Comparison of ENCODE assay signal across 1 cellular context in genomic region chr9:4297795-4298254, GRCh38.
TF ChIP-seq lines count a peak whose summit lies in the region.

No MANE protein-coding gene starts in this region.

TF ChIP-seq in HepG2, 621 proteins besides CTCF, POLR2A, EP300 and RAD21 (continued from another document and continues in another):
- TF ChIP-seq ZBTB21 (CRISPR knock-in tag; IDR thresholded peaks at IDR 0.05) (no peak), NR2F1 (CRISPR knock-in tag; IDR thresholded peaks at IDR 0.05) (no peak), MBD4 (IDR thresholded peaks at IDR 0.05; ENCODE audit: borderline replicate concordance, low read length) (no peak), SP2 (CRISPR knock-in tag; IDR thresholded peaks at IDR 0.05) (no peak), RFXANK (CRISPR knock-in tag; IDR thresholded peaks at IDR 0.05) (no peak), CHD2 (IDR thresholded peaks at IDR 0.05; ENCODE audit: low read depth, low read length) (no peak), SRSF4 (IDR thresholded peaks at IDR 0.05; ENCODE audit: low read depth, low read length, poor library complexity, severe bottlenecking) (no peak), CEBPG (CRISPR knock-in tag; IDR thresholded peaks at IDR 0.05) (peak; percentile 82), ZNF766 (CRISPR knock-in tag; IDR thresholded peaks at IDR 0.05; ENCODE audit: borderline replicate concordance) (no peak), ARNTL (CRISPR knock-in tag; IDR thresholded peaks at IDR 0.05) (no peak), HNF1B (CRISPR knock-in tag; IDR thresholded peaks at IDR 0.05) (no peak), MYPOP (CRISPR knock-in tag; IDR thresholded peaks at IDR 0.05) (peak; percentile 82; the same call in 1 of the 2 replicates), PRDM10 (CRISPR knock-in tag; IDR thresholded peaks at IDR 0.05; ENCODE audit: low read depth) (no peak), ZFAT (CRISPR knock-in tag; conservative IDR thresholded peaks at IDR 0.05) (no peak), EHMT2 (IDR thresholded peaks at IDR 0.05; ENCODE audit: borderline replicate concordance, low read depth, low read length) (no peak), ZFP90 (CRISPR knock-in tag; IDR thresholded peaks at IDR 0.05; ENCODE audit: borderline replicate concordance) (0 out of 2 replicates have a peak, but pooled peaks have one; percentile 9), SAFB2 (CRISPR knock-in tag; IDR thresholded peaks at IDR 0.05; ENCODE audit: borderline replicate concordance, low read depth) (no peak), FOXP4 (CRISPR knock-in tag; IDR thresholded peaks at IDR 0.05) (peak; percentile 27; the same call in 1 of the 2 replicates), ARID5B (CRISPR knock-in tag; IDR thresholded peaks at IDR 0.05) (0 out of 2 replicates have a peak, but pooled peaks have one; percentile 8), TOPORS (CRISPR knock-in tag; IDR thresholded peaks at IDR 0.05) (no peak), KLF13 (CRISPR knock-in tag; IDR thresholded peaks at IDR 0.05) (no peak), E2F5 (CRISPR knock-in tag; conservative IDR thresholded peaks at IDR 0.05) (no peak), MAZ (IDR thresholded peaks at IDR 0.05; ENCODE audit: borderline replicate concordance, low read depth, low read length) (no peak), MAZ (CRISPR knock-in tag; IDR thresholded peaks at IDR 0.05; ENCODE audit: low read depth) (peak; percentile 62; the same call in 1 of the 2 replicates), ZNF569 (CRISPR knock-in tag; IDR thresholded peaks at IDR 0.05; ENCODE audit: borderline replicate concordance) (no peak), TEAD2 (CRISPR knock-in tag; IDR thresholded peaks at IDR 0.05) (no peak), ZNF780A (CRISPR knock-in tag; IDR thresholded peaks at IDR 0.05) (no peak), ZNF34 (CRISPR knock-in tag; IDR thresholded peaks at IDR 0.05; ENCODE audit: borderline replicate concordance) (no peak), SRSF1 (optimal IDR thresholded peaks at IDR 0.05; ENCODE audit: low read depth, low read length) (no peak), ZNF777 (CRISPR knock-in tag; IDR thresholded peaks at IDR 0.05) (peak; percentile 66), GABPA (IDR thresholded peaks at IDR 0.05; ENCODE audit: low read depth, low read length) (no peak), GABPA (CRISPR knock-in tag; IDR thresholded peaks at IDR 0.05; ENCODE audit: low read depth) (peak; percentile 18; the same call in 1 of the 2 replicates), HNRNPLL (IDR thresholded peaks at IDR 0.05; ENCODE audit: low read depth, low read length, poor library complexity, severe bottlenecking) (peak; percentile 61), SSRP1 (CRISPR knock-in tag; IDR thresholded peaks at IDR 0.05) (no peak), HINFP (CRISPR knock-in tag; IDR thresholded peaks at IDR 0.05; ENCODE audit: low read depth) (no peak), ZNF329 (CRISPR knock-in tag; IDR thresholded peaks at IDR 0.05; ENCODE audit: low read depth) (no peak), ZNF503 (CRISPR knock-in tag; IDR thresholded peaks at IDR 0.05) (no peak), JUN (CRISPR knock-in tag; IDR thresholded peaks at IDR 0.05) (no peak), FLYWCH1 (CRISPR knock-in tag; IDR thresholded peaks at IDR 0.05) (no peak), BCL3 (CRISPR knock-in tag; IDR thresholded peaks at IDR 0.05) (0 out of 2 replicates have a peak, but pooled peaks have one; percentile 23), FOXO4 (CRISPR knock-in tag; conservative IDR thresholded peaks at IDR 0.05) (no peak), NFIC (IDR thresholded peaks at IDR 0.05; ENCODE audit: low read length) (no peak)
